Comparison of ENCODE assay signal across 19 cellular contexts in the genomic region with DNA sequence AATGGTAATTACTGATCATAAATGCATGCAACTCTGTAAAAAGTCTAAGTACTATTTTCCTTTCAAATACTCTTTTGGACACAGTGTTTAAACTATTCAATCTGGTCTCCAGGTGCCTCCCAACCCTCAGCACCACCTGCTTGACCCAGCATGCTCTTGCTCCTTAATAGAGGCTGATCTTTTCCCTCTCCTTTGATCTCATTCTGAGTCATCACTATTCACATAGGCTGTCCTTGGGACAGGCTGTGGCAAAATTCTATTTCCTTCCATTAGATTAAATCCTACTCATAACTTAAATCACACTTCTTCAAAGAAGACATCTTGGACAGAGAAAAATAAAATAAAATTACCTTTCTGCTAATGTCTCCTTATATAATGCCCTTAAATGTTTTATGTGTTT.
A peak's percentile ranks its signal among the peaks of the same experiment; 100 is the strongest.
DNase-seq lines count a peak whose midpoint lies in the region; ATAC-seq, FAIRE-seq and TF ChIP-seq lines count a peak whose summit lies in the region.
"Had no signal": no experiment of that assay in that cellular context is flagged by ENCODE, and none has a peak within 500 bp of the region (broad histone marks: within the 10 kb centered on the region; RNA-seq: fewer than 3 reads in every experiment).

No MANE protein-coding gene starts in this region.

- H3K36me3 ChIP-seq in small intestine (ENCODE audit: control insufficient read depth in 2 of 2, insufficient read depth in 2 of 2, low read length in 2 of 2) = no peaks in the 10 kb centered on the region
- H3K36me3 ChIP-seq in PC-9 (ENCODE audit: low read depth) = no peaks in the 10 kb centered on the region
- H3K36me3 ChIP-seq: esophagus squamous epithelium, MG63, pancreas had no signal

- FAIRE-seq in small intestine (lab: Jason Lieb, UNC) (no peak), frontal cortex (lab: Jason Lieb, UNC) (no peak)
- FAIRE-seq: islet of Langerhans, pancreas had no signal

- H2AFZ ChIP-seq in PC-9 = no peak overlapping the region

- no peaks in the 10 kb centered on the region for H3K27me3 ChIP-seq in small intestine (ENCODE audit: control insufficient read depth in 2 of 2, insufficient read depth in 2 of 2, low read length in 2 of 2)
- no peaks in the 10 kb centered on the region for H3K27me3 ChIP-seq in PC-9 (ENCODE audit: insufficient read depth, low read depth)
- H3K27me3 ChIP-seq: esophagus squamous epithelium, MG63, pancreas had no signal

- no peak overlapping the region for H3K4me3 Mint-ChIP-seq in T-cell
- H3K4me3 Mint-ChIP-seq: activated CD4-positive, alpha-beta T cell treated with anti-CD3 and anti-CD28 coated beads for 36 hours; memory B cell; naive thymus-derived CD8-positive, alpha-beta T cell had no signal

- POLR2A ChIA-PET in PC-9 (lab: Charles Lee; ENCODE audit: unreplicated experiment) = no interaction called here
- POLR2A ChIA-PET in T-cell (lab: Charles Lee) = no interaction called here

- CTCF ChIA-PET in PC-9 (lab: Charles Lee) = no interaction called here
- CTCF ChIA-PET in T-cell (lab: Charles Lee) = no interaction called here

- BruUV-seq in PC-9 (replicated peaks; lab: Mats Ljungman, UMichigan) = no TSS peak

- H3K9me3 Mint-ChIP-seq in T-cell = no peaks in the 10 kb centered on the region
- H3K9me3 Mint-ChIP-seq: activated T-helper 2 cell treated with anti-CD3 and anti-CD28 coated beads, Interferon-gamma antibody, Interleukin-2, Interleukin-4, amounts not matched to agents 10 μg/mL and 5 μg/mL and 100 μg/mL, durations not matched to agents 14 hours and 24 hours and 36 hours; memory B cell; naive thymus-derived CD8-positive, alpha-beta T cell had no signal

- intact Hi-C loops in PC-9 (cut with micrococcal nuclease; ENCODE audit: unreplicated experiment) = no loop called here

- H3K9me3 ChIP-seq in small intestine (ENCODE audit: control insufficient read depth, low read depth) (no peaks in the 10 kb centered on the region), PC-9 (ENCODE audit: insufficient read depth, low read depth) (no peaks in the 10 kb centered on the region)
- H3K9me3 ChIP-seq: esophagus squamous epithelium, MG63, pancreas had no signal

- DNase-seq in NCI-H146 (lab: John Stamatoyannopoulos, UW) (peak; percentile 5), NCI-H146 treated with DMSO at 0.1 percent for 48 hours (lab: John Stamatoyannopoulos, UW; ENCODE audit: unreplicated experiment) (no peak), NCI-H510A treated with DMSO at 0.1 percent for 48 hours (lab: John Stamatoyannopoulos, UW) (peak; percentile 19), epithelial cell of prostate (ENCODE audit: low read depth, low spot score) (peak; percentile 1), small intestine (peak; percentile 6), frontal cortex (ENCODE audit: low spot score in 2 of 2) (no peak), PC-9 (no peak), T-cell (no peak)
- DNase-seq: activated CD4-positive, alpha-beta T cell treated with anti-CD3 and anti-CD28 coated beads for 36 hours; esophagus squamous epithelium; MG63; naive thymus-derived CD8-positive, alpha-beta T cell; NCI-H187 treated with DMSO at 0.1 percent for 48 hours; pancreas; stimulated activated CD4-positive, alpha-beta T cell treated with anti-CD3 and anti-CD28 coated beads, Interleukin-2, amount 100 ng/mL, for 48 hours had no signal

- no peaks in the 10 kb centered on the region for H3F3A ChIP-seq in PC-9 (ENCODE audit: insufficient read depth, low read depth)

- no peaks in the 10 kb centered on the region for H3K79me2 ChIP-seq in PC-9 (ENCODE audit: low read depth)

- H3K9me2 ChIP-seq in PC-9 (ENCODE audit: insufficient read depth) = no peaks in the 10 kb centered on the region

- no peak overlapping the region for H3K4me3 ChIP-seq in small intestine (ENCODE audit: low read depth in 1 of 2, low read length in 2 of 2)
- no peak overlapping the region for H3K4me3 ChIP-seq in PC-9
- H3K4me3 ChIP-seq: esophagus squamous epithelium, MG63, pancreas had no signal

- H3K4me2 ChIP-seq in PC-9 = no peak overlapping the region

- no peak overlapping the region for H3K27ac ChIP-seq in epithelial cell of prostate
- H3K27ac ChIP-seq in small intestine (ENCODE audit: low read depth in 1 of 2, low read length in 1 of 2) = no peak overlapping the region
- H3K27ac ChIP-seq in PC-9 = no peak overlapping the region
- H3K27ac ChIP-seq: 22Rv1, pancreas had no signal

- TF ChIP-seq CTCF in PC-9 (conservative IDR thresholded peaks at IDR 0.05) = no peak

- H4K20me1 ChIP-seq in PC-9 (ENCODE audit: insufficient read depth) = no peaks in the 10 kb centered on the region

- H3K27ac Mint-ChIP-seq in T-cell = no peak overlapping the region
- H3K27ac Mint-ChIP-seq: activated CD4-positive, alpha-beta T cell treated with anti-CD3 and anti-CD28 coated beads for 36 hours; activated T-helper 2 cell treated with anti-CD3 and anti-CD28 coated beads, Interferon-gamma antibody, Interleukin-2, Interleukin-4, amounts not matched to agents 10 μg/mL and 5 μg/mL and 100 μg/mL, durations not matched to agents 14 hours and 24 hours and 36 hours; memory B cell; naive thymus-derived CD8-positive, alpha-beta T cell had no signal

- H3K4me1 Mint-ChIP-seq in T-cell = peaks cover 0 to 10% (median 3%) of the 10 kb centered on the region in 3 donors
- H3K4me1 Mint-ChIP-seq: activated CD4-positive, alpha-beta T cell treated with anti-CD3 and anti-CD28 coated beads for 36 hours; memory B cell had no signal

- H3K4me1 ChIP-seq in small intestine (ENCODE audit: control insufficient read depth in 2 of 2, insufficient read depth in 1 of 2, low read depth in 1 of 2, low read length in 1 of 2) (no peaks in the 10 kb centered on the region), PC-9 (replicated peaks; ENCODE audit: insufficient read depth) (no peaks in the 10 kb centered on the region)
- H3K4me1 ChIP-seq: pancreas had no signal

- H3K27me3 Mint-ChIP-seq in T-cell = no peaks in the 10 kb centered on the region
- H3K27me3 Mint-ChIP-seq: activated CD4-positive, alpha-beta T cell treated with anti-CD3 and anti-CD28 coated beads for 36 hours; naive thymus-derived CD8-positive, alpha-beta T cell had no signal

- no peaks in the 10 kb centered on the region for H3K36me3 Mint-ChIP-seq in T-cell
- H3K36me3 Mint-ChIP-seq: memory B cell; naive thymus-derived CD8-positive, alpha-beta T cell had no signal

- no peak for ATAC-seq in T-cell (replicated peaks in 1 of 4)
- ATAC-seq: activated CD4-positive, alpha-beta T cell treated with anti-CD3 and anti-CD28 coated beads for 36 hours; naive thymus-derived CD8-positive, alpha-beta T cell; pancreas had no signal

Comparison
In these comparisons a context has a peak if more than half of its experiments do, and no peak if none do; other contexts are left out.
1. DNase-seq: peak in NCI-H146 (single experiment), NCI-H510A treated with DMSO at 0.1 percent for 48 hours (single experiment), epithelial cell of prostate (single experiment) and small intestine (single experiment); none in NCI-H146 treated with DMSO at 0.1 percent for 48 hours (single experiment), frontal cortex (0 of 2), PC-9 (0 of 2) and T-cell (0 of 34).